In genomic region chr14:68459480-68460136, GRCh38 we compare ENCODE assay signal across 10 cellular contexts.
DNase-seq lines count a peak whose midpoint lies in the region; ATAC-seq and TF ChIP-seq lines count a peak whose summit lies in the region.
"Had no signal": no experiment of that assay in that cellular context is flagged by ENCODE, and none has a peak within 500 bp of the region (broad histone marks: within the 10 kb centered on the region; RNA-seq: fewer than 3 reads in every experiment).

No MANE protein-coding gene starts in this region.

- H3K4me3 ChIP-seq in heart left ventricle, result no peak overlapping the region
- H3K4me3 ChIP-seq in esophagus squamous epithelium, result no peak overlapping the region

- H3K27me3 ChIP-seq in heart left ventricle (no peaks in the 10 kb centered on the region), esophagus squamous epithelium (no peaks in the 10 kb centered on the region)

- intact Hi-C loops in heart left ventricle (cut with DNase I) (loop anchor here in 1 of 10 donors (10.0 kb wide), 1 partner anchor 335 kb away; the partner anchor contains the start of gene ZFP36L1), Right ventricle myocardium superior (cut with DNase I) (no loop called here), esophagus squamous epithelium (cut with DNase I) (no loop called here)

- TF ChIP-seq CTCF in heart left ventricle (IDR thresholded peaks at IDR 0.05) (no peak), esophagus squamous epithelium (IDR thresholded peaks at IDR 0.05) (no peak), osteocyte (IDR thresholded peaks at IDR 0.05) (no peak)

- peaks cover 0 to 35% (median 21%) of the 10 kb centered on the region in 12 donors for H3K4me1 ChIP-seq in heart left ventricle
- peaks cover 13 to 33% (median 27%) of the 10 kb centered on the region in 3 donors for H3K4me1 ChIP-seq in esophagus squamous epithelium

- DNase-seq in heart left ventricle (no peak), Right ventricle myocardium superior (no peak), esophagus squamous epithelium (lab: John Stamatoyannopoulos, UW) (no peak), osteocyte (ENCODE audit: extremely low spot score, unreplicated experiment) (no peak)
- no peak for DNase-seq in activated CD4-positive, alpha-beta T cell treated with anti-CD3 and anti-CD28 coated beads, Interleukin-2, amount 50 U/mL, for 1 hour
- DNase-seq in activated CD4-positive, alpha-beta T cell treated with anti-CD3 and anti-CD28 coated beads, Interleukin-2, amount 50 U/mL, for 4 hours, result no peak
- DNase-seq: activated CD8-positive, alpha-beta memory T cell treated with anti-CD3 and anti-CD28 coated beads, Interleukin-2, amount 50 U/mL, for 4 hours; stimulated activated naive CD8-positive, alpha-beta T cell treated with anti-CD3 and anti-CD28 coated beads, Interleukin-15, amount 100 ng/mL, for 72 hours had no signal

- no peaks in the 10 kb centered on the region for H3K27me3 Mint-ChIP-seq in osteocyte (ENCODE audit: unreplicated experiment)
- H3K27me3 Mint-ChIP-seq: stimulated activated naive CD8-positive, alpha-beta T cell treated with anti-CD3 and anti-CD28 coated beads, Interleukin-15, amount 100 ng/mL, for 72 hours had no signal

- peaks cover 9% of the 10 kb centered on the region for H3K9me3 Mint-ChIP-seq in osteocyte (ENCODE audit: unreplicated experiment)

- H3K27ac ChIP-seq in heart left ventricle (peak overlapping the region in 10 of 12 donors; percentile 9 to 70 (median 41)), esophagus squamous epithelium (peak overlapping the region; percentile 67 to 85 (median 80))

- peaks cover 2% of the 10 kb centered on the region for H3K36me3 Mint-ChIP-seq in osteocyte (ENCODE audit: unreplicated experiment)

- peaks cover 0 to 14% (median 6%) of the 10 kb centered on the region in 12 donors for H3K9me3 ChIP-seq in heart left ventricle
- peaks cover 0 to 7% (median 0%) of the 10 kb centered on the region in 3 donors for H3K9me3 ChIP-seq in esophagus squamous epithelium

- H3K4me3 Mint-ChIP-seq in osteocyte (ENCODE audit: unreplicated experiment), result no peak overlapping the region
- H3K4me3 Mint-ChIP-seq: stimulated activated naive CD8-positive, alpha-beta T cell treated with anti-CD3 and anti-CD28 coated beads, Interleukin-15, amount 100 ng/mL, for 72 hours had no signal

- TF ChIP-seq POLR2A in heart left ventricle (IDR thresholded peaks at IDR 0.05) (no peak), esophagus squamous epithelium (IDR thresholded peaks at IDR 0.05) (no peak)

- peak in 1 of 4 donors; percentile 14 for ATAC-seq in heart left ventricle
- no peak for ATAC-seq in Right ventricle myocardium superior (ENCODE audit: poor library complexity)
- ATAC-seq in GM21717 (IDR thresholded peaks at IDR 0.05; ENCODE audit: unreplicated experiment), result no peak
- ATAC-seq in GM19452 (IDR thresholded peaks at IDR 0.05; ENCODE audit: unreplicated experiment), result no peak
- ATAC-seq: stimulated activated naive CD8-positive, alpha-beta T cell treated with anti-CD3 and anti-CD28 coated beads, Interleukin-15, amount 100 ng/mL, for 72 hours had no signal

- H3K27ac Mint-ChIP-seq in osteocyte (ENCODE audit: unreplicated experiment), result peak overlapping the region; percentile 95

- no peaks in the 10 kb centered on the region for H3K36me3 ChIP-seq in heart left ventricle
- no peaks in the 10 kb centered on the region for H3K36me3 ChIP-seq in esophagus squamous epithelium

- peaks cover 24% of the 10 kb centered on the region for H3K4me1 Mint-ChIP-seq in osteocyte (ENCODE audit: unreplicated experiment)

- WGBS in heart left ventricle, 4 donors, result 61 to 71% (median 66%) methylated on average over 5 of the region's 5 CpGs
- WGBS in esophagus squamous epithelium, 2 donors, result 35 to 41% methylated on average over 5 of the region's 5 CpGs
